Comparison of ENCODE assay signal across 2 cellular contexts in genomic region chr13:35964764-35965163, GRCh38.
TF ChIP-seq lines count a peak whose summit lies in the region.

No MANE protein-coding gene starts in this region.

TF ChIP-seq in HepG2, 621 proteins besides CTCF, POLR2A, EP300 and RAD21 (continued from another document):
- TF ChIP-seq ZNF180 (CRISPR knock-in tag; IDR thresholded peaks at IDR 0.05; ENCODE audit: borderline replicate concordance, low read depth) (no peak), FOXA1 (IDR thresholded peaks at IDR 0.05) (no peak), FOXA1 (CRISPR knock-in tag; IDR thresholded peaks at IDR 0.05) (peak; percentile 77), ZNF343 (CRISPR knock-in tag; IDR thresholded peaks at IDR 0.05) (no peak)
- TF ChIP-seq, protein P1, sequence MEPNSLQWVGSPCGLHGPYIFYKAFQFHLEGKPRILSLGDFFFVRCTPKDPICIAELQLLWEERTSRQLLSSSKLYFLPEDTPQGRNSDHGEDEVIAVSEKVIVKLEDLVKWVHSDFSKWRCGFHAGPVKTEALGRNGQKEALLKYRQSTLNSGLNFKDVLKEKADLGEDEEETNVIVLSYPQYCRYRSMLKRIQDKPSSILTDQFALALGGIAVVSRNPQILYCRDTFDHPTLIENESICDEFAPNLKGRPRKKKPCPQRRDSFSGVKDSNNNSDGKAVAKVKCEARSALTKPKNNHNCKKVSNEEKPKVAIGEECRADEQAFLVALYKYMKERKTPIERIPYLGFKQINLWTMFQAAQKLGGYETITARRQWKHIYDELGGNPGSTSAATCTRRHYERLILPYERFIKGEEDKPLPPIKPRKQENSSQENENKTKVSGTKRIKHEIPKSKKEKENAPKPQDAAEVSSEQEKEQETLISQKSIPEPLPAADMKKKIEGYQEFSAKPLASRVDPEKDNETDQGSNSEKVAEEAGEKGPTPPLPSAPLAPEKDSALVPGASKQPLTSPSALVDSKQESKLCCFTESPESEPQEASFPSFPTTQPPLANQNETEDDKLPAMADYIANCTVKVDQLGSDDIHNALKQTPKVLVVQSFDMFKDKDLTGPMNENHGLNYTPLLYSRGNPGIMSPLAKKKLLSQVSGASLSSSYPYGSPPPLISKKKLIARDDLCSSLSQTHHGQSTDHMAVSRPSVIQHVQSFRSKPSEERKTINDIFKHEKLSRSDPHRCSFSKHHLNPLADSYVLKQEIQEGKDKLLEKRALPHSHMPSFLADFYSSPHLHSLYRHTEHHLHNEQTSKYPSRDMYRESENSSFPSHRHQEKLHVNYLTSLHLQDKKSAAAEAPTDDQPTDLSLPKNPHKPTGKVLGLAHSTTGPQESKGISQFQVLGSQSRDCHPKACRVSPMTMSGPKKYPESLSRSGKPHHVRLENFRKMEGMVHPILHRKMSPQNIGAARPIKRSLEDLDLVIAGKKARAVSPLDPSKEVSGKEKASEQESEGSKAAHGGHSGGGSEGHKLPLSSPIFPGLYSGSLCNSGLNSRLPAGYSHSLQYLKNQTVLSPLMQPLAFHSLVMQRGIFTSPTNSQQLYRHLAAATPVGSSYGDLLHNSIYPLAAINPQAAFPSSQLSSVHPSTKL (CRISPR knock-in tag; IDR thresholded peaks at IDR 0.05), result peak; percentile 50

TF ChIP-seq in HEK293T, 16 proteins besides CTCF, POLR2A, EP300 and RAD21 (continued from another document):
- TF ChIP-seq, protein P2, sequence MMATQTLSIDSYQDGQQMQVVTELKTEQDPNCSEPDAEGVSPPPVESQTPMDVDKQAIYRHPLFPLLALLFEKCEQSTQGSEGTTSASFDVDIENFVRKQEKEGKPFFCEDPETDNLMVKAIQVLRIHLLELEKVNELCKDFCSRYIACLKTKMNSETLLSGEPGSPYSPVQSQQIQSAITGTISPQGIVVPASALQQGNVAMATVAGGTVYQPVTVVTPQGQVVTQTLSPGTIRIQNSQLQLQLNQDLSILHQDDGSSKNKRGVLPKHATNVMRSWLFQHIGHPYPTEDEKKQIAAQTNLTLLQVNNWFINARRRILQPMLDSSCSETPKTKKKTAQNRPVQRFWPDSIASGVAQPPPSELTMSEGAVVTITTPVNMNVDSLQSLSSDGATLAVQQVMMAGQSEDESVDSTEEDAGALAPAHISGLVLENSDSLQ (IDR thresholded peaks at IDR 0.05), result no peak
